Comparison of ENCODE assay signal across 8 cellular contexts in genomic region chr17:4968916-4969550, GRCh38. TPM values are rescaled to one million over a fixed set of nuclear protein-coding genes. Genes with fewer than 3 reads are reported as not detected.
DNase-seq lines count a peak whose midpoint lies in the region; ATAC-seq, FAIRE-seq and TF ChIP-seq lines count a peak whose summit lies in the region.

No MANE protein-coding gene starts in this region.

- TF ChIP-seq CTCF in astrocyte (IDR thresholded peaks at IDR 0.05; ENCODE audit: insufficient read depth, low read depth, low read length) (no peak), thoracic aorta (IDR thresholded peaks at IDR 0.05) (no peak)

- peak overlapping the region; percentile 81 for H3K27ac ChIP-seq in CD4-positive, alpha-beta memory T cell (ENCODE audit: low read depth, low read length)
- peak overlapping the region; percentile 87 for H3K27ac ChIP-seq in astrocyte (ENCODE audit: low read depth, low read length)
- H3K27ac ChIP-seq in layer of hippocampus (ENCODE audit: low read depth, low read length): peak overlapping the region; percentile 99
- H3K27ac ChIP-seq in thoracic aorta: peak overlapping the region; percentile 94 to 95

- H3K4me3 Mint-ChIP-seq in CD4-positive, alpha-beta memory T cell: no peak overlapping the region
- no peak overlapping the region for H3K4me3 Mint-ChIP-seq in astrocyte (ENCODE audit: unreplicated experiment)

- peaks cover 54% of the 10 kb centered on the region for H3K79me2 ChIP-seq in astrocyte (ENCODE audit: insufficient read depth, low read length)

- peaks cover 33% of the 10 kb centered on the region for H4K20me1 ChIP-seq in astrocyte (ENCODE audit: insufficient read depth, low read length)

- peaks cover 28% of the 10 kb centered on the region for H3K4me1 ChIP-seq in CD4-positive, alpha-beta memory T cell (ENCODE audit: insufficient read depth, low read length)
- H3K4me1 ChIP-seq in astrocyte (ENCODE audit: insufficient read depth, low read length) (peaks cover 33% of the 10 kb centered on the region), thoracic aorta (ENCODE audit: control insufficient read depth in 1 of 2, low read depth in 2 of 2) (peaks cover 13 to 40% of the 10 kb centered on the region in 2 donors)

- intact Hi-C loops in CD4-positive, alpha-beta memory T cell (cut with micrococcal nuclease): loop anchor here (5.0 kb wide), 1 partner anchor 37 kb away; the partner anchor contains the start of gene GP1BA

- H3K36me3 ChIP-seq in CD4-positive, alpha-beta memory T cell (ENCODE audit: insufficient read depth, low read length): peaks cover 19% of the 10 kb centered on the region
- peaks cover 7% of the 10 kb centered on the region for H3K36me3 ChIP-seq in astrocyte (ENCODE audit: insufficient read depth, low read length)
- H3K36me3 ChIP-seq in thoracic aorta: peaks cover 18% of the 10 kb centered on the region

- no peaks in the 10 kb centered on the region for H3K9me3 Mint-ChIP-seq in CD4-positive, alpha-beta memory T cell
- H3K9me3 Mint-ChIP-seq in astrocyte (ENCODE audit: unreplicated experiment): peaks cover 5% of the 10 kb centered on the region

- no peaks in the 10 kb centered on the region for H3K27me3 Mint-ChIP-seq in CD4-positive, alpha-beta memory T cell
- no peaks in the 10 kb centered on the region for H3K27me3 Mint-ChIP-seq in astrocyte (ENCODE audit: low read depth, unreplicated experiment)

- FAIRE-seq in astrocyte (lab: Jason Lieb, UNC): peak; percentile 5

- H3K4me3 ChIP-seq in CD4-positive, alpha-beta memory T cell (ENCODE audit: low read length in 2 of 2): peak overlapping the region; percentile 64 to 95
- H3K4me3 ChIP-seq in astrocyte (ENCODE audit: insufficient read depth, low read depth, low read length) (peak overlapping the region; percentile 87), thoracic aorta (peak overlapping the region; percentile 89)

- peak in 1 of 5 donors; percentile 67 for DNase-seq in CD4-positive, alpha-beta memory T cell
- DNase-seq in LoVo (ENCODE audit: low spot score) (peak; percentile 51), astrocyte (ENCODE audit: low read depth) (peak; percentile 97), thoracic aorta (ENCODE audit: low spot score) (no peak), NCI-H1092 treated with DMSO at 0.1 percent for 48 hours (lab: John Stamatoyannopoulos, UW) (no peak), GM19238 (ENCODE audit: insufficient read length, low spot score) (no peak)

- POLR2A ChIA-PET in CD4-positive, alpha-beta memory T cell (lab: Charles Lee; ENCODE audit: partially characterized antibody): interaction anchor here (1.3 to 27.9 kb wide), 11 partner anchors 10 to 69 kb away, joined by 4 to 973 read pairs (median 29); partner anchors contain the start of genes C17orf107, CAMTA2, CHRNE and ENO3

- peaks cover 15 to 27% (median 24%) of the 10 kb centered on the region in 4 donors for H3K4me1 Mint-ChIP-seq in CD4-positive, alpha-beta memory T cell
- peaks cover 29% of the 10 kb centered on the region for H3K4me1 Mint-ChIP-seq in astrocyte (ENCODE audit: low read depth, unreplicated experiment)

- CTCF ChIA-PET in CD4-positive, alpha-beta memory T cell (lab: Charles Lee; ENCODE audit: partially characterized antibody): interaction anchor here (1.3 to 3.6 kb wide), 9 partner anchors 12 to 93 kb away, joined by 4 to 29 read pairs (median 19); partner anchors contain the start of genes CAMTA2, CHRNE, ENO3 and RNF167

- no peak overlapping the region for H2AFZ ChIP-seq in astrocyte (ENCODE audit: low read depth, low read length)

- H3K27me3 ChIP-seq in CD4-positive, alpha-beta memory T cell (ENCODE audit: insufficient read depth, low read length): no peaks in the 10 kb centered on the region
- no peaks in the 10 kb centered on the region for H3K27me3 ChIP-seq in astrocyte (ENCODE audit: insufficient read depth, low read length)
- H3K27me3 ChIP-seq in layer of hippocampus (ENCODE audit: control insufficient read depth, insufficient read depth, low read length): no peaks in the 10 kb centered on the region
- no peaks in the 10 kb centered on the region for H3K27me3 ChIP-seq in thoracic aorta (replicated peaks; ENCODE audit: insufficient read depth)

- H3K9ac ChIP-seq in astrocyte (ENCODE audit: low read length): peak overlapping the region; percentile 93

- peak overlapping the region; percentile 95 for H3K4me2 ChIP-seq in astrocyte (ENCODE audit: low read length)

- no peaks in the 10 kb centered on the region for H3K9me3 ChIP-seq in CD4-positive, alpha-beta memory T cell (ENCODE audit: control insufficient read depth in 1 of 2, low read length in 2 of 2)
- H3K9me3 ChIP-seq in astrocyte (ENCODE audit: insufficient read depth, low read depth, low read length): no peaks in the 10 kb centered on the region
- no peaks in the 10 kb centered on the region for H3K9me3 ChIP-seq in thoracic aorta

- no peak for ATAC-seq in thoracic aorta (ENCODE audit: insufficient number of reproducible peaks, low FRiP score, low read depth)
- ATAC-seq in HG02588 (IDR thresholded peaks at IDR 0.05; ENCODE audit: unreplicated experiment): no peak

- H3K36me3 Mint-ChIP-seq in CD4-positive, alpha-beta memory T cell: peaks cover 32 to 34% of the 10 kb centered on the region in 2 donors
- peaks cover 27% of the 10 kb centered on the region for H3K36me3 Mint-ChIP-seq in astrocyte (ENCODE audit: low read depth, unreplicated experiment)

- H3K27ac Mint-ChIP-seq in CD4-positive, alpha-beta memory T cell: no peak overlapping the region
- H3K27ac Mint-ChIP-seq in astrocyte (ENCODE audit: unreplicated experiment): no peak overlapping the region

RNA-seq across cellular contexts. Expression of gene SPAG7, which starts 1.4 kb away (rescaled TPM):
- total RNA-seq in CD4-positive, alpha-beta memory T cell: 10 to 100 TPM; 36.7 to 38.4 TPM
- polyA plus RNA-seq in CD4-positive, alpha-beta memory T cell: 100 to 1,000 TPM in 1 of 2 donors, 10 to 100 TPM in 1; 94.1 to 133 TPM
- total RNA-seq in astrocyte: 57.2 and 60.9 TPM in 2 replicates
- 10 to 100 TPM; 32.3 to 43.1 TPM for total RNA-seq in thoracic aorta

RNA-seq across cellular contexts. Expression of gene ENO3, which starts 18.1 kb away (rescaled TPM):
- 10 to 100 TPM; 16.2 to 21.8 TPM for total RNA-seq in CD4-positive, alpha-beta memory T cell
- polyA plus RNA-seq in CD4-positive, alpha-beta memory T cell: 1 to 10 TPM; 1.5 to 2.4 TPM
- total RNA-seq in astrocyte (12.7 and 20.4 TPM in 2 replicates), thoracic aorta (1 to 10 TPM; 2.5 to 2.7 TPM)

RNA-seq across cellular contexts. Expression of gene CAMTA2, which starts 18.4 kb away (rescaled TPM):
- 10 to 100 TPM; 63.0 to 84.8 TPM for total RNA-seq in CD4-positive, alpha-beta memory T cell
- 10 to 100 TPM in 1 of 2 donors, 1 to 10 TPM in 1; 4.6 to 25.4 TPM for polyA plus RNA-seq in CD4-positive, alpha-beta memory T cell
- total RNA-seq in astrocyte (43.1 and 44.3 TPM in 2 replicates), thoracic aorta (10 to 100 TPM; 31.3 to 34.0 TPM)

RNA-seq across cellular contexts. Expression of gene PFN1, which starts 20.7 kb away (rescaled TPM):
- total RNA-seq in CD4-positive, alpha-beta memory T cell: 100 to 1,000 TPM; 560 to 585 TPM
- 1,000 to 10,000 TPM; 2,226 to 2,605 TPM for polyA plus RNA-seq in CD4-positive, alpha-beta memory T cell
- 1,246 and 1,346 TPM in 2 replicates for total RNA-seq in astrocyte
- 1,000 to 10,000 TPM in 1 of 2 donors, 100 to 1,000 TPM in 1; 806 to 1,230 TPM for total RNA-seq in thoracic aorta

RNA-seq across cellular contexts. Expression of gene INCA1, which starts 28.3 kb away (rescaled TPM):
- under 1 TPM; 0.36 to 0.67 TPM for total RNA-seq in CD4-positive, alpha-beta memory T cell
- polyA plus RNA-seq in CD4-positive, alpha-beta memory T cell: under 1 TPM; 0.26 to 0.71 TPM
- total RNA-seq in astrocyte: 0.82 and 1.7 TPM in 2 replicates
- 1 to 10 TPM in 1 of 2 donors, not detected in 1; 1.2 TPM for total RNA-seq in thoracic aorta

Comparison
In these comparisons a context has a peak if more than half of its experiments do, and no peak if none do; other contexts are left out.
1. DNase-seq: peak in LoVo (single experiment) and astrocyte (single experiment); none in thoracic aorta (single experiment), NCI-H1092 treated with DMSO at 0.1 percent for 48 hours (single experiment) and GM19238 (single experiment).
2. Peak in every context shown above with its lines, with median percentiles within 50 percentile points of each other: H3K27ac ChIP-seq and H3K4me3 ChIP-seq.